In the genomic region with DNA sequence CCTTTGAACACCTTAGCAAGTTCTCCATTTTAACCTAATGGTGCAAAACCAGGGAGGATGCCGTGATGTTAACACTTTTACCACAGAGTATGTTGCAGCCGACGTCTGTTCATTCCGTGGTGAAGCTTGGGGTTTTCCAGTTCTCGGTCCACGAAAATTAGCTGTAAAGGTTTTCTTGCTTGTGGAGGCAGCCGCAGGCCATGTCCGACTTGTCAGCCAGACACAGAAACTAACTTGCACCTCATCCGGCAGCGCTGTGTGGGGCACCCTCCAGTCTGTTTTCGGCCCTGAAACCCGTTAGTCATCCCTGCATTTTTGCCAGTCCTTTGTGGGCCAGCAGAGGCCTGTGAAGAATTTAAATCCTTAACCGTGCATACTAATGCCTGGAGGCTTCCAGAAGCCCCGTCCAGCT, we compare ENCODE assay signal across 14 cellular contexts.
DNase-seq lines count a peak whose midpoint lies in the region; ATAC-seq and TF ChIP-seq lines count a peak whose summit lies in the region.
"Had no signal": no experiment of that assay in that cellular context is flagged by ENCODE, and none has a peak within 500 bp of the region (broad histone marks: within the 10 kb centered on the region; RNA-seq: fewer than 3 reads in every experiment).

No MANE protein-coding gene starts in this region.

- H3K36me3 ChIP-seq in mucosa of descending colon (ENCODE audit: low read depth) (no peaks in the 10 kb centered on the region), tibial artery (no peaks in the 10 kb centered on the region)
- H3K36me3 ChIP-seq: tibial nerve had no signal

- no peak for TF ChIP-seq CTCF in mucosa of descending colon (IDR thresholded peaks at IDR 0.05)
- no peak for TF ChIP-seq CTCF in tibial artery (IDR thresholded peaks at IDR 0.05)
- TF ChIP-seq CTCF in glutamatergic neuron (IDR thresholded peaks at IDR 0.05; ENCODE audit: partially characterized antibody, unreplicated experiment), result no peak

- H3K27ac Mint-ChIP-seq in glutamatergic neuron (ENCODE audit: unreplicated experiment), result no peak overlapping the region
- H3K27ac Mint-ChIP-seq: memory B cell had no signal

- peak; percentile 10 for ATAC-seq in mucosa of descending colon
- no peak for ATAC-seq in Right ventricle myocardium inferior
- ATAC-seq in GM21526 (IDR thresholded peaks at IDR 0.05; ENCODE audit: low FRiP score, unreplicated experiment), result no peak
- ATAC-seq: PC-3, psoas muscle had no signal

- peaks cover 2% of the 10 kb centered on the region for H3K9me3 Mint-ChIP-seq in glutamatergic neuron (ENCODE audit: unreplicated experiment)

- intact Hi-C loops in mucosa of descending colon (cut with DNase I, micrococcal nuclease), result no loop called here
- intact Hi-C loops in tibial artery (cut with DNase I; ENCODE audit: low total_unique reads), result no loop called here
- intact Hi-C loops in Right ventricle myocardium inferior (cut with DNase I), result no loop called here

- no peaks in the 10 kb centered on the region for H3K27me3 Mint-ChIP-seq in glutamatergic neuron (ENCODE audit: unreplicated experiment)
- H3K27me3 Mint-ChIP-seq: memory B cell had no signal

- no peaks in the 10 kb centered on the region for H3K4me1 Mint-ChIP-seq in glutamatergic neuron (ENCODE audit: low read depth, unreplicated experiment)
- H3K4me1 Mint-ChIP-seq: memory B cell had no signal

- no peak overlapping the region for H3K4me3 Mint-ChIP-seq in glutamatergic neuron (ENCODE audit: unreplicated experiment)
- H3K4me3 Mint-ChIP-seq: memory B cell had no signal

- peak overlapping the region; percentile 1 to 59 for H3K27ac ChIP-seq in tibial artery
- H3K27ac ChIP-seq: psoas muscle, tibial nerve had no signal

- no peak overlapping the region for H3K4me3 ChIP-seq in mucosa of descending colon
- H3K4me3 ChIP-seq in tibial artery, result no peak overlapping the region
- H3K4me3 ChIP-seq: psoas muscle, tibial nerve had no signal

- H3K4me1 ChIP-seq in mucosa of descending colon (ENCODE audit: low read depth) (no peaks in the 10 kb centered on the region), tibial artery (peaks cover 0 to 36% (median 12%) of the 10 kb centered on the region in 4 donors)
- H3K4me1 ChIP-seq: psoas muscle, tibial nerve had no signal

- H3K27me3 ChIP-seq in tibial artery, result no peaks in the 10 kb centered on the region
- H3K27me3 ChIP-seq: tibial nerve had no signal

- H3K9me3 ChIP-seq in mucosa of descending colon (peaks cover 5% of the 10 kb centered on the region), tibial artery (no peaks in the 10 kb centered on the region)
- H3K9me3 ChIP-seq: psoas muscle had no signal

- DNase-seq in activated gamma-delta T cell treated with Interleukin-2 at 50 U/mL for 16 hours (peak; percentile 48), activated gamma-delta T cell (lab: John Stamatoyannopoulos, UW) (no peak), mucosa of descending colon (no peak), tibial artery (no peak), glutamatergic neuron (no peak), Right ventricle myocardium inferior (ENCODE audit: missing footprints) (no peak)
- DNase-seq in activated CD8-positive, alpha-beta memory T cell treated with anti-CD3 and anti-CD28 coated beads, Interleukin-2, amount 50 U/mL, for 4 hours, result peak; percentile 26
- DNase-seq: DMS79; PC-3; psoas muscle; stimulated activated CD4-positive, alpha-beta T cell treated with anti-CD3 and anti-CD28 coated beads, Interleukin-2, amount 100 ng/mL, for 48 hours had no signal

- peaks cover 4% of the 10 kb centered on the region for H3K36me3 Mint-ChIP-seq in glutamatergic neuron (ENCODE audit: unreplicated experiment)
- H3K36me3 Mint-ChIP-seq: memory B cell had no signal

Comparison
In these comparisons a context has a peak if more than half of its experiments do, and no peak if none do; other contexts are left out.
1. DNase-seq: peak in activated gamma-delta T cell treated with Interleukin-2 at 50 U/mL for 16 hours (single experiment) and activated CD8-positive, alpha-beta memory T cell treated with anti-CD3 and anti-CD28 coated beads, Interleukin-2, amount 50 U/mL, for 4 hours (single experiment); none in activated gamma-delta T cell (single experiment), mucosa of descending colon (0 of 3), tibial artery (0 of 2), glutamatergic neuron (single experiment) and Right ventricle myocardium inferior (single experiment).